ENCODE assay signal across 29 cellular contexts in the genomic region with DNA sequence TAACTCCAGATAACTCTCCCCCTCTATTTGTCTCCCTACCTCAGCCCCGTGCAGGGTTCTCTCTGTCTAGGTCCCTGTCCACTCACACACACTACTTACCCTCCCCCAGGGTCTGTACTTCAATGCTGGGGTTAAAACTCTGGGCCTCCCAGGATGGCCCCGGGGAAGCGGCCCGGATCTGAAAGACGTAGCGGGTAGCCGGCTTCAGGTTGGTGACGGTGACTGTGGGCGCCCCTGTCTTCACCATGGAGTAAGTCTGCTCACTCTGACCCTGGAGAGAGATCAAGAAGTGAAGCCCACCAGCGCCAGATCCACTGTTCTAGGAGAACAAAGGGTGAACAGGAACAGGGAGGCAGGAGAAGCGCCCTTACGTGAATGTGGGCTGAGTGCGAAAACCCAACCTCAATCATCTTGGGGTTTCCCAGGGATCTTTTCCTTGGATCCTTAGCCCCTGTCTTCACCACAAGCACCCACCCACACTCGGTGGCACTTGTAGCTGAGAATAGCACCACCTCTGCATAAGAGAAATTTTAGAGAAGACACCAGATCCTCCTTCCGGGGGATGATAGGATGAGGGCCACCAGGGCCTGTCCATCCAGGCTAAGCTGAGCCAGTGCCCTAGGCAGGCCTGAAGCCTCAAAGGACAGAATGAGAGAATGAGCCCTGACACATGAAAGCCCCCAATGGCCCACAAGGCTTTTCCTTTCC. TPM values are rescaled to one million over a fixed set of nuclear protein-coding genes. Genes with fewer than 3 reads are reported as not detected.
DNase-seq lines count a peak whose midpoint lies in the region; ATAC-seq and TF ChIP-seq lines count a peak whose summit lies in the region.
"Had no signal": no experiment of that assay in that cellular context is flagged by ENCODE, and none has a peak within 500 bp of the region (broad histone marks: within the 10 kb centered on the region; RNA-seq: fewer than 3 reads in every experiment).

No MANE protein-coding gene starts in this region.

- H3K27ac Mint-ChIP-seq in H9: no peak overlapping the region
- no peak overlapping the region for H3K27ac Mint-ChIP-seq in activated CD8-positive, alpha-beta memory T cell treated with anti-CD3 and anti-CD28 coated beads, Interleukin-2, amount 10 ng/mL, durations not matched to agents 7 days and 5 days
- H3K27ac Mint-ChIP-seq: CD4-positive, CD25-positive, alpha-beta regulatory T cell had no signal

- H2AFZ ChIP-seq in neuronal stem cell (ENCODE audit: low read length): no peak overlapping the region
- H2AFZ ChIP-seq in H9 (ENCODE audit: low read length): no peak overlapping the region

- no peak overlapping the region for H4K8ac ChIP-seq in neuronal stem cell (ENCODE audit: low read depth, low read length)
- H4K8ac ChIP-seq in H9 (replicated peaks; ENCODE audit: insufficient read length, low read depth, low read length): no peak overlapping the region

- no peaks in the 10 kb centered on the region for H4K20me1 ChIP-seq in H9 (ENCODE audit: control insufficient read depth, insufficient read depth, insufficient read length)
- H4K20me1 ChIP-seq: BLaER1 had no signal

- H2BK12ac ChIP-seq in neuronal stem cell (ENCODE audit: low read length): no peak overlapping the region
- H2BK12ac ChIP-seq in H9 (ENCODE audit: insufficient read length, low read depth, low read length): no peak overlapping the region

- H3T11ph ChIP-seq in H9 (ENCODE audit: low read length): no peak overlapping the region

- H3K27ac ChIP-seq in heart right ventricle: no peak overlapping the region
- no peak overlapping the region for H3K27ac ChIP-seq in coronary artery
- no peak overlapping the region for H3K27ac ChIP-seq in neuronal stem cell (replicated peaks; ENCODE audit: low read length)
- H3K27ac ChIP-seq in H9 (ENCODE audit: insufficient read length, low read depth, low read length): no peak overlapping the region
- H3K27ac ChIP-seq: BLaER1, SJCRH30 had no signal

- intact Hi-C loops in cardiac septum (cut with DNase I): no loop called here
- intact Hi-C loops in heart right ventricle (cut with DNase I): no loop called here

- no peaks in the 10 kb centered on the region for H3K4me1 ChIP-seq in heart right ventricle
- H3K4me1 ChIP-seq in neuronal stem cell (ENCODE audit: control insufficient read depth in 2 of 2, insufficient read depth in 1 of 2, low read depth in 1 of 2, low read length in 2 of 2): peaks cover 6 to 8% of the 10 kb centered on the region in 2 donors
- H3K4me1 ChIP-seq in H9 (ENCODE audit: insufficient read depth, low read length): no peaks in the 10 kb centered on the region

- H4K5ac ChIP-seq in H9 (ENCODE audit: insufficient read length, low read depth, low read length): no peak overlapping the region

- no peak overlapping the region for H2BK120ac ChIP-seq in neuronal stem cell (ENCODE audit: low read depth, low read length)
- no peak overlapping the region for H2BK120ac ChIP-seq in H9 (ENCODE audit: low read depth, low read length, poor library complexity, severe bottlenecking)

- H3K23me2 ChIP-seq in H9 (ENCODE audit: insufficient read length, low read depth, low read length, poor library complexity, severe bottlenecking): peaks cover 4% of the 10 kb centered on the region

- H4K91ac ChIP-seq in neuronal stem cell (ENCODE audit: low read depth, low read length, poor library complexity) (no peak overlapping the region), H9 (ENCODE audit: insufficient read length, low read depth, low read length) (no peak overlapping the region)

- no peaks in the 10 kb centered on the region for H3K79me2 ChIP-seq in H9 (ENCODE audit: insufficient read depth, low read length)

- H3K4ac ChIP-seq in neuronal stem cell (ENCODE audit: low read length) (no peak overlapping the region), H9 (ENCODE audit: low read depth, low read length) (no peak overlapping the region)

- no peak overlapping the region for H2BK5ac ChIP-seq in neuronal stem cell (ENCODE audit: low read length)
- H2BK5ac ChIP-seq in H9 (ENCODE audit: insufficient read length, low read length): no peak overlapping the region

- H3K36me3 ChIP-seq in heart right ventricle (no peaks in the 10 kb centered on the region), neuronal stem cell (replicated peaks in 1 of 2; ENCODE audit: control insufficient read depth in 2 of 2, insufficient read depth in 2 of 2, low read length in 2 of 2) (no peaks in the 10 kb centered on the region)
- H3K36me3 ChIP-seq: BLaER1, SJCRH30 had no signal

- H3K9me3 Mint-ChIP-seq in H9: no peaks in the 10 kb centered on the region
- H3K9me3 Mint-ChIP-seq in activated CD8-positive, alpha-beta memory T cell treated with anti-CD3 and anti-CD28 coated beads, Interleukin-2, amount 10 ng/mL, durations not matched to agents 7 days and 5 days (ENCODE audit: low read depth): no peaks in the 10 kb centered on the region

- H3K9me3 ChIP-seq in heart right ventricle (no peaks in the 10 kb centered on the region), neuronal stem cell (replicated peaks in 1 of 2; ENCODE audit: control insufficient read depth in 2 of 2, insufficient read depth in 1 of 2, low read depth in 1 of 2, low read length in 2 of 2) (no peaks in the 10 kb centered on the region), H9 (ENCODE audit: control insufficient read depth, low read depth, low read length) (no peaks in the 10 kb centered on the region)
- H3K9me3 ChIP-seq: BLaER1, SJCRH30 had no signal

- H3K4me2 ChIP-seq in neuronal stem cell (ENCODE audit: insufficient read depth, low read length, poor library complexity, severe bottlenecking) (no peak overlapping the region), H9 (ENCODE audit: insufficient read depth, insufficient read length, low read length) (no peak overlapping the region)
- H3K4me2 ChIP-seq: BLaER1 had no signal

- no peak overlapping the region for H3K56ac ChIP-seq in H9 (ENCODE audit: insufficient read length, low read depth, low read length)

- no peak overlapping the region for H3K4me3 ChIP-seq in heart right ventricle
- H3K4me3 ChIP-seq in coronary artery: no peak overlapping the region
- no peak overlapping the region for H3K4me3 ChIP-seq in neuronal stem cell (ENCODE audit: low read length in 2 of 2)
- H3K4me3 ChIP-seq: BLaER1, K562, SJCRH30 had no signal

- DNase-seq in cardiac septum (ENCODE audit: low spot score) (peak; percentile 56), heart right ventricle (no peak), coronary artery (ENCODE audit: low spot score) (peak; percentile 47), neuronal stem cell (ENCODE audit: low spot score) (no peak), NCI-H774 (lab: John Stamatoyannopoulos, UW) (no peak), H9 (no peak), HEK293T (ENCODE audit: extremely low spot score) (no peak)
- no peak for DNase-seq in activated CD8-positive, alpha-beta memory T cell treated with anti-CD3 and anti-CD28 coated beads, Interleukin-2, amount 10 ng/mL, durations not matched to agents 7 days and 5 days
- DNase-seq: 8988T; CD4-positive, CD25-positive, alpha-beta regulatory T cell; GOT3; HCEC 1CT; Kasumi-1; NCI-H1092 treated with DMSO at 0.1 percent for 48 hours; NCI-H1436; NCI-H187; NCI-H2081 treated with DMSO at 0.1 percent for 48 hours; NCI-H2171; NCI-H226; NCI-H510A; NCI-H69; NK-92 treated with Interleukin-12 subunit alpha and Interleukin-12 subunit beta, amount 100 ng/mL, for 24 hours; PC-3; SJCRH30 had no signal

- H3K9ac ChIP-seq in neuronal stem cell (ENCODE audit: low read depth, low read length, poor library complexity) (no peak overlapping the region), H9 (ENCODE audit: extremely low read depth, insufficient read length, low read length) (no peak overlapping the region)
- H3K9ac ChIP-seq: BLaER1 had no signal

- H3K27me3 ChIP-seq in heart right ventricle (peaks cover 0 to 88% (median 58%) of the 10 kb centered on the region in 7 donors), neuronal stem cell (ENCODE audit: control insufficient read depth in 3 of 3, insufficient read depth in 3 of 3, low read depth in 1 of 3, low read length in 3 of 3) (peaks cover 0 to 75% (median 9%) of the 10 kb centered on the region in 3 experiments), H9 (ENCODE audit: insufficient read depth, low read length) (no peaks in the 10 kb centered on the region)
- H3K27me3 ChIP-seq: BLaER1 had no signal

- no peak overlapping the region for H3K4me3 Mint-ChIP-seq in H9
- H3K4me3 Mint-ChIP-seq in activated CD8-positive, alpha-beta memory T cell treated with anti-CD3 and anti-CD28 coated beads, Interleukin-2, amount 10 ng/mL, durations not matched to agents 7 days and 5 days: no peak overlapping the region
- H3K4me3 Mint-ChIP-seq: CD4-positive, CD25-positive, alpha-beta regulatory T cell had no signal

- no peak overlapping the region for H2BK15ac ChIP-seq in neuronal stem cell (ENCODE audit: low read length)
- no peak overlapping the region for H2BK15ac ChIP-seq in H9 (ENCODE audit: low read depth, low read length)

- no peaks in the 10 kb centered on the region for H3K79me1 ChIP-seq in neuronal stem cell (ENCODE audit: low read depth, low read length)
- no peaks in the 10 kb centered on the region for H3K79me1 ChIP-seq in H9 (ENCODE audit: insufficient read depth, low read depth, low read length, poor library complexity, severe bottlenecking)

- peaks cover 6 to 9% of the 10 kb centered on the region in 2 experiments; a peak in 2 of 4 replicates for H3K4me1 Mint-ChIP-seq in H9
- no peaks in the 10 kb centered on the region for H3K4me1 Mint-ChIP-seq in activated CD8-positive, alpha-beta memory T cell treated with anti-CD3 and anti-CD28 coated beads, Interleukin-2, amount 10 ng/mL, durations not matched to agents 7 days and 5 days

- H3K23ac ChIP-seq in neuronal stem cell (ENCODE audit: low read depth, low read length, poor library complexity) (no peak overlapping the region), H9 (ENCODE audit: insufficient read length, low read depth, low read length) (no peak overlapping the region)

- H3K27me3 Mint-ChIP-seq in H9 (ENCODE audit: low read depth): peaks cover 50% of the 10 kb centered on the region
- H3K27me3 Mint-ChIP-seq in activated CD8-positive, alpha-beta memory T cell treated with anti-CD3 and anti-CD28 coated beads, Interleukin-2, amount 10 ng/mL, durations not matched to agents 7 days and 5 days: peaks cover 42% of the 10 kb centered on the region

- TF ChIP-seq CTCF in heart right ventricle (IDR thresholded peaks at IDR 0.05) (no peak), coronary artery (IDR thresholded peaks at IDR 0.05) (no peak), H9 (conservative IDR thresholded peaks at IDR 0.05) (no peak)

- H3K18ac ChIP-seq in neuronal stem cell (ENCODE audit: low read length) (peak overlapping the region; percentile 19), H9 (ENCODE audit: insufficient read length, low read depth, low read length) (no peak overlapping the region)

- no peak overlapping the region for H2BK20ac ChIP-seq in H9 (ENCODE audit: low read depth, low read length, poor library complexity, severe bottlenecking)

- ATAC-seq in heart right ventricle: no peak
- no peak for ATAC-seq in activated CD8-positive, alpha-beta memory T cell treated with anti-CD3 and anti-CD28 coated beads, Interleukin-2, amount 10 ng/mL, durations not matched to agents 7 days and 5 days
- ATAC-seq: K562, PC-3, Right ventricle myocardium inferior, SK-N-SH treated with all-trans-retinoic acid at 6 μM for 48 hours had no signal

- WGBS in heart right ventricle, 2 donors: 85 to 87% methylated on average over 15 of the region's 15 CpGs
- WGBS in neuronal stem cell (ENCODE audit: extremely low coverage in 2 of 2, insufficient read length in 2 of 2, insufficient replicate concordance in 1 of 2), 2 donors: no CpG with 5 or more reads among the region's 15 CpGs
- WGBS in H9 (ENCODE audit: extremely low coverage, insufficient read length, low lambda C conversion rate): no CpG with 5 or more reads among the region's 15 CpGs

- no peaks in the 10 kb centered on the region; a peak in 1 of 7 replicates for H3K36me3 Mint-ChIP-seq in H9 (ENCODE audit: insufficient read depth in 1 of 3, low read depth in 3 of 3)
- no peaks in the 10 kb centered on the region for H3K36me3 Mint-ChIP-seq in activated CD8-positive, alpha-beta memory T cell treated with anti-CD3 and anti-CD28 coated beads, Interleukin-2, amount 10 ng/mL, durations not matched to agents 7 days and 5 days
- H3K36me3 Mint-ChIP-seq: CD4-positive, CD25-positive, alpha-beta regulatory T cell had no signal

- POLR2A ChIA-PET in HEK293T (lab: Yijun Ruan, JAX): no interaction called here

- CTCF ChIA-PET in HEK293T (lab: Yijun Ruan, JAX): no interaction called here
- CTCF ChIA-PET in activated CD8-positive, alpha-beta memory T cell treated with anti-CD3 and anti-CD28 coated beads, Interleukin-2, amount 10 ng/mL, durations not matched to agents 7 days and 5 days (lab: Charles Lee): no interaction called here

- H3K14ac ChIP-seq in neuronal stem cell (ENCODE audit: low read length): no peak overlapping the region
- H3K14ac ChIP-seq in H9 (ENCODE audit: insufficient read depth, low read length): no peak overlapping the region

- H2AK5ac ChIP-seq in neuronal stem cell (ENCODE audit: low read depth, low read length): no peak overlapping the region
- H2AK5ac ChIP-seq in H9 (ENCODE audit: insufficient read length, low read length): no peak overlapping the region

RNA-seq across cellular contexts. Expression of gene EPHA10, which starts 33.5 kb away (rescaled TPM):
- total RNA-seq in cardiac septum (not detected), heart right ventricle (under 1 TPM in 4 of 10 donors, not detected in 6; 0.04 to 0.15 (median 0.06) TPM), H9 (2021) (0.42 and 0.96 TPM in 2 replicates)
- polyA plus RNA-seq in heart right ventricle: under 1 TPM; 0.04 to 0.15 TPM
- 0.31 TPM for polyA plus RNA-seq in neuronal stem cell (2013, experiment 1 of 2)
- 0.21 TPM for polyA plus RNA-seq in neuronal stem cell (2013, experiment 2 of 2)
- not detected for total RNA-seq in activated CD8-positive, alpha-beta memory T cell treated with anti-CD3 and anti-CD28 coated beads, Interleukin-2, amount 10 ng/mL, durations not matched to agents 7 days and 5 days
- total RNA-seq: CD4-positive, CD25-positive, alpha-beta regulatory T cell; K562; M059J; SJCRH30 had no signal
- polyA plus RNA-seq: CD4-positive, CD25-positive, alpha-beta regulatory T cell had no signal

RNA-seq across cellular contexts. Expression of gene CDCA8, which starts 39.1 kb away (rescaled TPM):
- total RNA-seq in cardiac septum: 0.27 TPM
- total RNA-seq in heart right ventricle: 1 to 10 TPM in 1 of 10 donors, under 1 TPM in 8, not detected in 1; 0.09 to 2.9 (median 0.42) TPM
- under 1 TPM; 0.29 to 0.41 TPM for polyA plus RNA-seq in heart right ventricle
- 69.7 TPM for polyA plus RNA-seq in neuronal stem cell (2013, experiment 1 of 2)
- polyA plus RNA-seq in neuronal stem cell (2013, experiment 2 of 2): 69.6 TPM
- total RNA-seq in H9 (2021): 47.7 and 48.5 TPM in 2 replicates
- total RNA-seq in activated CD8-positive, alpha-beta memory T cell treated with anti-CD3 and anti-CD28 coated beads, Interleukin-2, amount 10 ng/mL, durations not matched to agents 7 days and 5 days: 10 to 100 TPM; 77.2 to 97.3 TPM

Comparison
In these comparisons a context has a peak if more than half of its experiments do, and no peak if none do; other contexts are left out.
1. DNase-seq: peak in cardiac septum (single experiment) and coronary artery (single experiment); none in heart right ventricle (0 of 2), neuronal stem cell (single experiment), NCI-H774 (single experiment), H9 (single experiment), HEK293T (single experiment) and activated CD8-positive, alpha-beta memory T cell treated with anti-CD3 and anti-CD28 coated beads, Interleukin-2, amount 10 ng/mL, durations not matched to agents 7 days and 5 days (single experiment).
2. RNA of gene CDCA8, which starts 39.1 kb away (total RNA-seq): 77.2 to 97.3 TPM in activated CD8-positive, alpha-beta memory T cell treated with anti-CD3 and anti-CD28 coated beads, Interleukin-2, amount 10 ng/mL, durations not matched to agents 7 days and 5 days and 47.7 to 48.5 TPM in H9; 0.09 to 2.9 TPM in heart right ventricle and 0.27 TPM in cardiac septum (single experiment); every median in the first group is over 10 times any median in the second.